ENCODE assay signal across 8 cellular contexts in genomic region chr22:40210814-40211213, GRCh38. TPM values are rescaled to one million over a fixed set of nuclear protein-coding genes. Genes with fewer than 3 reads are reported as not detected.
DNase-seq lines count a peak whose midpoint lies in the region; ATAC-seq, FAIRE-seq and TF ChIP-seq lines count a peak whose summit lies in the region.

No MANE protein-coding gene starts in this region.

- H3K4me3 Mint-ChIP-seq in CD4-positive, CD25-positive, alpha-beta regulatory T cell: no peak overlapping the region
- peak overlapping the region; percentile 3 to 87 (median 60) for H3K4me3 Mint-ChIP-seq in IgD-negative memory B cell
- no peak overlapping the region for H3K4me3 Mint-ChIP-seq in effector memory CD8-positive, alpha-beta T cell
- no peak overlapping the region for H3K4me3 Mint-ChIP-seq in Calu3 (ENCODE audit: low read depth, unreplicated experiment)
- H3K4me3 Mint-ChIP-seq in type B pancreatic cell: no peak overlapping the region

- H3K27me3 ChIP-seq in CD4-positive, CD25-positive, alpha-beta regulatory T cell (ENCODE audit: control insufficient read depth, insufficient read depth, low read length): no peaks in the 10 kb centered on the region

- CTCF ChIA-PET in Calu3 (lab: Charles Lee): interaction anchor here (0.6 kb wide), 1 partner anchor 16 kb away, joined by 3 read pairs; no protein-coding TSS in a partner anchor

- peaks cover 53 to 90% (median 65%) of the 10 kb centered on the region in 4 donors for H3K4me1 Mint-ChIP-seq in CD4-positive, CD25-positive, alpha-beta regulatory T cell
- H3K4me1 Mint-ChIP-seq in IgD-negative memory B cell (peaks cover 52 to 58% (median 54%) of the 10 kb centered on the region in 3 donors), Calu3 (ENCODE audit: low read depth, unreplicated experiment) (peaks cover 8% of the 10 kb centered on the region), type B pancreatic cell (ENCODE audit: unreplicated experiment) (peaks cover 37% of the 10 kb centered on the region)
- peaks cover 45 to 77% of the 10 kb centered on the region in 2 donors for H3K4me1 Mint-ChIP-seq in effector memory CD8-positive, alpha-beta T cell (ENCODE audit: low read depth in 2 of 2)

- H3K9me3 ChIP-seq in CD4-positive, CD25-positive, alpha-beta regulatory T cell (ENCODE audit: control insufficient read depth in 2 of 2, low read length in 2 of 2): no peaks in the 10 kb centered on the region

- H3K9me3 Mint-ChIP-seq in CD4-positive, CD25-positive, alpha-beta regulatory T cell: no peaks in the 10 kb centered on the region
- H3K9me3 Mint-ChIP-seq in IgD-negative memory B cell: no peaks in the 10 kb centered on the region
- no peaks in the 10 kb centered on the region for H3K9me3 Mint-ChIP-seq in effector memory CD8-positive, alpha-beta T cell
- H3K9me3 Mint-ChIP-seq in Calu3 (ENCODE audit: low read depth, unreplicated experiment): no peaks in the 10 kb centered on the region
- no peaks in the 10 kb centered on the region for H3K9me3 Mint-ChIP-seq in type B pancreatic cell

- BruUV-seq in Calu3 (replicated peaks; lab: Mats Ljungman, UMichigan): no TSS peak

- no peak for TF ChIP-seq CTCF in Calu3 (IDR thresholded peaks at IDR 0.05; ENCODE audit: unreplicated experiment)
- TF ChIP-seq CTCF in coronary artery (IDR thresholded peaks at IDR 0.05): no peak
- no peak for TF ChIP-seq CTCF in type B pancreatic cell (conservative IDR thresholded peaks at IDR 0.05)

- H3K27ac ChIP-seq in CD4-positive, CD25-positive, alpha-beta regulatory T cell (ENCODE audit: insufficient read depth, low read length, poor library complexity, severe bottlenecking): no peak overlapping the region
- H3K27ac ChIP-seq in coronary artery: peak overlapping the region in 1 of 2 donors; percentile 50

- peaks cover 37% of the 10 kb centered on the region for H3K4me1 ChIP-seq in CD4-positive, CD25-positive, alpha-beta regulatory T cell (ENCODE audit: control insufficient read depth, insufficient read depth, low read length, poor library complexity, severe bottlenecking)

- DNase-seq in CD4-positive, CD25-positive, alpha-beta regulatory T cell: no peak
- DNase-seq in GM19239 (ENCODE audit: insufficient read length, low spot score) (peak; percentile 29), Calu3 (no peak), coronary artery (ENCODE audit: low spot score) (no peak), type B pancreatic cell (ENCODE audit: extremely low spot score, unreplicated experiment) (no peak)
- no peak for DNase-seq in effector memory CD8-positive, alpha-beta T cell
- DNase-seq in stimulated activated naive CD4-positive, alpha-beta T cell (lab: John Stamatoyannopoulos, UW): no peak

- no peak overlapping the region for H3K4me3 ChIP-seq in CD4-positive, CD25-positive, alpha-beta regulatory T cell (ENCODE audit: low read depth, low read length)
- no peak overlapping the region for H3K4me3 ChIP-seq in coronary artery

- H3K27ac Mint-ChIP-seq in CD4-positive, CD25-positive, alpha-beta regulatory T cell: peak overlapping the region in 2 of 3 donors; percentile 59 to 67
- H3K27ac Mint-ChIP-seq in IgD-negative memory B cell (peak overlapping the region; percentile 14 to 80 (median 25)), Calu3 (ENCODE audit: unreplicated experiment) (no peak overlapping the region), type B pancreatic cell (no peak overlapping the region)
- peak overlapping the region; percentile 14 to 88 for H3K27ac Mint-ChIP-seq in effector memory CD8-positive, alpha-beta T cell

- ATAC-seq in CD4-positive, CD25-positive, alpha-beta regulatory T cell (ENCODE audit: low read depth in 2 of 2): peak; percentile 23 to 49
- peak; percentile 62 for ATAC-seq in effector memory CD8-positive, alpha-beta T cell (replicated peaks)

- no peaks in the 10 kb centered on the region for H3K27me3 Mint-ChIP-seq in CD4-positive, CD25-positive, alpha-beta regulatory T cell
- H3K27me3 Mint-ChIP-seq in IgD-negative memory B cell: no peaks in the 10 kb centered on the region
- no peaks in the 10 kb centered on the region for H3K27me3 Mint-ChIP-seq in effector memory CD8-positive, alpha-beta T cell
- no peaks in the 10 kb centered on the region for H3K27me3 Mint-ChIP-seq in Calu3 (ENCODE audit: unreplicated experiment)
- H3K27me3 Mint-ChIP-seq in type B pancreatic cell: no peaks in the 10 kb centered on the region

- intact Hi-C loops in Calu3 (cut with micrococcal nuclease; ENCODE audit: unreplicated experiment): no loop called here

- H3K36me3 ChIP-seq in CD4-positive, CD25-positive, alpha-beta regulatory T cell (ENCODE audit: control insufficient read depth, insufficient read depth, low read length): peaks cover 10% of the 10 kb centered on the region

- FAIRE-seq in GM19239 (lab: Jason Lieb, UNC): peak; percentile 89

- H3K36me3 Mint-ChIP-seq in CD4-positive, CD25-positive, alpha-beta regulatory T cell: peaks cover 9% of the 10 kb centered on the region
- H3K36me3 Mint-ChIP-seq in IgD-negative memory B cell (peaks cover 5% of the 10 kb centered on the region), Calu3 (ENCODE audit: insufficient read depth, unreplicated experiment) (no peaks in the 10 kb centered on the region), type B pancreatic cell (peaks cover 3% of the 10 kb centered on the region)
- H3K36me3 Mint-ChIP-seq in effector memory CD8-positive, alpha-beta T cell (ENCODE audit: insufficient read depth): peaks cover 9% of the 10 kb centered on the region

RNA-seq across cellular contexts. Expression of gene TNRC6B, which starts 33.1 kb away (rescaled TPM):
- total RNA-seq in CD4-positive, CD25-positive, alpha-beta regulatory T cell: 144 TPM
- polyA plus RNA-seq in CD4-positive, CD25-positive, alpha-beta regulatory T cell: 10 to 100 TPM; 50.6 to 79.7 (median 65.1) TPM
- polyA plus RNA-seq in IgD-negative memory B cell: 143 TPM
- 44.6 and 46.0 TPM in 2 replicates for total RNA-seq in Calu3 (2022)
- 48.3 and 50.7 TPM in 2 replicates for total RNA-seq in type B pancreatic cell (ENCODE audit: low replicate concordance)

Comparison
In these comparisons a context has a peak if more than half of its experiments do, and no peak if none do; other contexts are left out.
1. H3K27ac Mint-ChIP-seq: peak in CD4-positive, CD25-positive, alpha-beta regulatory T cell (2 of 3), IgD-negative memory B cell (3 of 3) and effector memory CD8-positive, alpha-beta T cell (2 of 2); none in Calu3 (single experiment) and type B pancreatic cell (single experiment).
2. H3K4me3 Mint-ChIP-seq: peak in IgD-negative memory B cell (4 of 4); none in CD4-positive, CD25-positive, alpha-beta regulatory T cell (0 of 4), effector memory CD8-positive, alpha-beta T cell (0 of 2), Calu3 (single experiment) and type B pancreatic cell (single experiment).